ENCODE assay signal across 19 cellular contexts in the genomic region with DNA sequence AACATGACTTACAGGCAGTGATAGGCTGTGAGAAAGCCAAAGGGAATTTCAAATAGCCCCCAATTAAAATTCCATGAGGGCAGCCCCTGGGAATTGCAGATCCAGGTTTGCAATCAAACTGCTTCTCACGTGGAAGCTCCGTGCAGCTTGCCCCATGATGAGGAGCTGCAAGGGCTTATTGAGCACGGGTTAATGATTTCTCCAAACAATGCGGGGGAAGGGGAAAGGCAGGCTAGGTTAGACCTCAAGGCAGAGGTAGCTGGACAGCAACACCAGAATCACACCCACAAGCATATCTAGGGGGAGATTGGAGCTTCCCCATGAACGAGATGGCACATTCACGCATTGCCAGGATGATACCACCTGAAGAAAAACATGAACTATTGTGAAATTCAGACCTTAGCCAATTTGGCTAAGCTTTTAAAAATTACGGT. TPM values are rescaled to one million over a fixed set of nuclear protein-coding genes. Genes with fewer than 3 reads are reported as not detected.
DNase-seq lines count a peak whose midpoint lies in the region; FAIRE-seq and TF ChIP-seq lines count a peak whose summit lies in the region.
"Had no signal": no experiment of that assay in that cellular context is flagged by ENCODE, and none has a peak within 500 bp of the region (broad histone marks: within the 10 kb centered on the region; RNA-seq: fewer than 3 reads in every experiment).

No MANE protein-coding gene starts in this region.

- H3K9ac ChIP-seq in SK-N-MC (ENCODE audit: insufficient read length) (no peak overlapping the region), kidney (ENCODE audit: low read length in 2 of 2) (peak overlapping the region in 1 of 2 donors; percentile 65)
- H3K9ac ChIP-seq: KMS-11 had no signal

- H3K27ac Mint-ChIP-seq in progenitor cell of endocrine pancreas, result peak overlapping the region; percentile 71
- H3K27ac Mint-ChIP-seq: activated CD4-positive, alpha-beta T cell treated with anti-CD3 and anti-CD28 coated beads, Interleukin-2, amount 10 ng/mL, durations not matched to agents 7 days and 5 days; activated naive CD4-positive, alpha-beta T cell treated with anti-CD3 and anti-CD28 coated beads, Interleukin-2, amount 50 U/mL, for 24 hours had no signal

- peak overlapping the region; percentile 59 for H3K4me3 Mint-ChIP-seq in progenitor cell of endocrine pancreas (ENCODE audit: low read depth)
- H3K4me3 Mint-ChIP-seq: activated CD4-positive, alpha-beta T cell treated with anti-CD3 and anti-CD28 coated beads, Interleukin-2, amount 10 ng/mL, durations not matched to agents 7 days and 5 days; activated naive CD4-positive, alpha-beta T cell treated with anti-CD3 and anti-CD28 coated beads, Interleukin-2, amount 50 U/mL, for 24 hours had no signal

- H3K4me3 ChIP-seq in SK-N-MC (peak overlapping the region; percentile 43; the same call in 1 of the 2 replicates), kidney (ENCODE audit: low read length in 2 of 2) (peak overlapping the region; percentile 12 to 35)
- H3K4me3 ChIP-seq: heart left ventricle, mucosa of descending colon, skin epidermis had no signal

- no peaks in the 10 kb centered on the region for H3K9me3 ChIP-seq in SK-N-MC (ENCODE audit: low read depth, low read length)
- no peaks in the 10 kb centered on the region for H3K9me3 ChIP-seq in kidney (ENCODE audit: control insufficient read depth in 1 of 2, low read length in 2 of 2)
- H3K9me3 ChIP-seq: heart left ventricle, mucosa of descending colon had no signal

- H3K27me3 Mint-ChIP-seq in progenitor cell of endocrine pancreas, result no peaks in the 10 kb centered on the region
- H3K27me3 Mint-ChIP-seq: activated CD4-positive, alpha-beta T cell treated with anti-CD3 and anti-CD28 coated beads, Interleukin-2, amount 10 ng/mL, durations not matched to agents 7 days and 5 days had no signal

- peak; percentile 76 for DNase-seq in DMS53 (lab: John Stamatoyannopoulos, UW)
- no peak for DNase-seq in SK-N-MC (ENCODE audit: low read depth, low spot score)
- DNase-seq in kidney, result no peak
- peak; percentile 42 for DNase-seq in progenitor cell of endocrine pancreas (ENCODE audit: low spot score, unreplicated experiment)
- no peak for DNase-seq in activated gamma-delta T cell treated with Interleukin-2 at 50 U/mL for 16 hours
- DNase-seq in NCI-H2196 treated with DMSO at 0.1 percent for 48 hours (lab: John Stamatoyannopoulos, UW; ENCODE audit: unreplicated experiment), result no peak
- DNase-seq in activated T-cell treated with anti-CD3 and anti-CD28 coated beads, Interleukin-2, amount 50 U/mL, for 1 hour, result no peak
- DNase-seq in epidermal melanocyte (ENCODE audit: insufficient read length, low spot score), result no peak
- DNase-seq: activated CD4-positive, alpha-beta T cell treated with anti-CD3 and anti-CD28 coated beads, Interleukin-2, amount 10 ng/mL, durations not matched to agents 7 days and 5 days; brain microvascular endothelial cell; GOT3; heart left ventricle; mucosa of descending colon; NCI-H1092; NCI-H2107; NCI-H526 treated with DMSO at 0.1 percent for 48 hours had no signal

- H3K36me3 ChIP-seq in SK-N-MC (ENCODE audit: insufficient read depth, low read length), result no peaks in the 10 kb centered on the region
- H3K36me3 ChIP-seq in kidney (ENCODE audit: control insufficient read depth in 1 of 2, insufficient read depth in 2 of 2, low read length in 2 of 2), result no peaks in the 10 kb centered on the region
- H3K36me3 ChIP-seq: brain microvascular endothelial cell had no signal

- TF ChIP-seq CTCF in kidney (IDR thresholded peaks at IDR 0.05; ENCODE audit: borderline replicate concordance, extremely low read depth, insufficient read depth) (no peak), progenitor cell of endocrine pancreas (IDR thresholded peaks at IDR 0.05; ENCODE audit: unreplicated experiment) (no peak)

- H3K4me1 ChIP-seq in kidney (ENCODE audit: control insufficient read depth in 1 of 2, insufficient read depth in 1 of 2, low read depth in 1 of 2, low read length in 2 of 2), result peaks cover 11 to 18% of the 10 kb centered on the region in 2 donors

- no peaks in the 10 kb centered on the region for H3K9me3 Mint-ChIP-seq in progenitor cell of endocrine pancreas (ENCODE audit: low read depth)
- H3K9me3 Mint-ChIP-seq: activated CD4-positive, alpha-beta T cell treated with anti-CD3 and anti-CD28 coated beads, Interleukin-2, amount 10 ng/mL, durations not matched to agents 7 days and 5 days; activated naive CD4-positive, alpha-beta T cell treated with anti-CD3 and anti-CD28 coated beads, Interleukin-2, amount 50 U/mL, for 24 hours had no signal

- intact Hi-C loops in kidney (cut with DNase I), result no loop called here

- peaks cover 16% of the 10 kb centered on the region for H3K36me3 Mint-ChIP-seq in progenitor cell of endocrine pancreas (ENCODE audit: insufficient read depth)
- H3K36me3 Mint-ChIP-seq: activated naive CD4-positive, alpha-beta T cell treated with anti-CD3 and anti-CD28 coated beads, Interleukin-2, amount 50 U/mL, for 24 hours had no signal

- no peak overlapping the region for H3K27ac ChIP-seq in SK-N-MC
- peak overlapping the region; percentile 74 to 78 for H3K27ac ChIP-seq in kidney (ENCODE audit: low read depth in 2 of 2, low read length in 2 of 2)
- H3K27ac ChIP-seq: brain microvascular endothelial cell, heart left ventricle, KMS-11 had no signal

- no peak for FAIRE-seq in kidney (lab: Jason Lieb, UNC)

- peaks cover 55% of the 10 kb centered on the region for H3K4me1 Mint-ChIP-seq in progenitor cell of endocrine pancreas (ENCODE audit: low read depth)

RNA-seq across cellular contexts. Expression of a gene that starts 5.0 kb away (rescaled TPM):
- 91.8 TPM for total RNA-seq in kidney
- 35.3 TPM for polyA plus RNA-seq in kidney (ENCODE audit: insufficient read depth, low read depth, low replicate concordance)
- total RNA-seq in progenitor cell of endocrine pancreas, result 80.1 and 85.8 TPM in 2 replicates

Comparison
In these comparisons a context has a peak if more than half of its experiments do, and no peak if none do; other contexts are left out.
1. DNase-seq: peak in DMS53 (single experiment) and progenitor cell of endocrine pancreas (single experiment); none in SK-N-MC (single experiment), kidney (single experiment), activated gamma-delta T cell treated with Interleukin-2 at 50 U/mL for 16 hours (single experiment), NCI-H2196 treated with DMSO at 0.1 percent for 48 hours (single experiment), activated T-cell treated with anti-CD3 and anti-CD28 coated beads, Interleukin-2, amount 50 U/mL, for 1 hour (single experiment) and epidermal melanocyte (single experiment).